In genomic region chr15:90872481-90873184, GRCh38 we compare ENCODE assay signal across 8 cellular contexts. TPM values are rescaled to one million over a fixed set of nuclear protein-coding genes. Genes with fewer than 3 reads are reported as not detected.
DNase-seq lines count a peak whose midpoint lies in the region; ATAC-seq and TF ChIP-seq lines count a peak whose summit lies in the region.

No MANE protein-coding gene starts in this region.

- H3K27me3 ChIP-seq in brain microvascular endothelial cell (replicated peaks) = no peaks in the 10 kb centered on the region

- H3K27ac ChIP-seq in 22Rv1 (peak overlapping the region; percentile 78), brain microvascular endothelial cell (peak overlapping the region; percentile 91)

- DNase-seq in RPMI7951 (ENCODE audit: low read depth) (peak; percentile 83), brain microvascular endothelial cell (peak; percentile 82), kidney glomerular epithelial cell (lab: John Stamatoyannopoulos, UW) (peak; percentile 40), NCI-H446 (lab: John Stamatoyannopoulos, UW) (no peak), NCI-H446 treated with DMSO at 0.1 percent for 48 hours (lab: John Stamatoyannopoulos, UW) (no peak)
- DNase-seq in stimulated activated CD4-positive, alpha-beta T cell treated with anti-CD3 and anti-CD28 coated beads, Interleukin-4, amount 100 ng/mL, for 1 hour = peak; percentile 58

- ATAC-seq in GM19351 (IDR thresholded peaks at IDR 0.05; ENCODE audit: unreplicated experiment) = peak; percentile 30

- TF ChIP-seq CTCF in 22Rv1 (IDR thresholded peaks at IDR 0.05) = no peak
- TF ChIP-seq CTCF in brain microvascular endothelial cell (IDR thresholded peaks at IDR 0.05; ENCODE audit: low read depth, low read length, missing control alignments) = no peak

- H3K4me3 ChIP-seq in brain microvascular endothelial cell (ENCODE audit: low read depth, low read length) = peak overlapping the region; percentile 72

- in situ Hi-C loops in brain microvascular endothelial cell (cut with HindIII; ENCODE audit: low pct_ligation_motif_present, low sequenced_read_pairs) = no loop called here

- H3K36me3 ChIP-seq in brain microvascular endothelial cell (replicated peaks) = peaks cover 22% of the 10 kb centered on the region

RNA-seq across cellular contexts. Expression of gene FURIN, which starts 4.2 kb away (rescaled TPM):
- 20.4 and 32.5 TPM in 2 replicates for total RNA-seq in RPMI7951 (2014; rRNA removed; shearing (Covaris generic))

RNA-seq across cellular contexts. Expression of gene FES, which starts 11.7 kb away (rescaled TPM):
- 3.5 and 4.7 TPM in 2 replicates for total RNA-seq in RPMI7951 (2014; rRNA removed; shearing (Covaris generic))

RNA-seq across cellular contexts. Expression of gene MAN2A2, which starts 30.5 kb away (rescaled TPM):
- 6.5 and 7.1 TPM in 2 replicates for total RNA-seq in RPMI7951 (2014; rRNA removed; shearing (Covaris generic))

RNA-seq across cellular contexts. Expression of gene HDDC3, which starts 59.7 kb away (rescaled TPM):
- 18.9 and 26.4 TPM in 2 replicates for total RNA-seq in RPMI7951 (2014; rRNA removed; shearing (Covaris generic))

Comparison
In these comparisons a context has a peak if more than half of its experiments do, and no peak if none do; other contexts are left out.
1. DNase-seq: peak in RPMI7951 (single experiment), brain microvascular endothelial cell (single experiment), kidney glomerular epithelial cell (single experiment) and stimulated activated CD4-positive, alpha-beta T cell treated with anti-CD3 and anti-CD28 coated beads, Interleukin-4, amount 100 ng/mL, for 1 hour (single experiment); none in NCI-H446 (0 of 2) and NCI-H446 treated with DMSO at 0.1 percent for 48 hours (single experiment).